1 cellular context compared by ENCODE assay signal in the genomic region with DNA sequence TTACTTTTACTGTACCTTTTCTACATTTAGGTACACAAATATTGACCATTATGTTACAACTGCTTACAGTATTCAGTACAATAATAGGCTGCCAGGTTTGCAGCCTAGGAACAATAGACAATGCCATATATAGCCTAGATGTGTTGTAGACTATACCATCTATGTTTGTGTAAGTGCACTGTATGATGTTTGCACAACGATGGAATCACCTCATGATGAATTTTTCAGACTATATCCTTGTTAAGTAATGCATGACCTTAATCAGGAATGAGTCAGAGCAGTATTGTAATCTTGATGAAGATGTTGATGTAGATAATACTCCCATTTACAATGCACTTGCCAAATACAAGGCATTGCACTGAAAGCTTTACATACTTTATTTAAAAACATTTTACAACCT. TPM values are rescaled to one million over a fixed set of nuclear protein-coding genes. Genes with fewer than 3 reads are reported as not detected.
"Had no signal": no experiment of that assay in that cellular context is flagged by ENCODE, and none has a peak within 500 bp of the region (broad histone marks: within the 10 kb centered on the region; RNA-seq: fewer than 3 reads in every experiment).

No MANE protein-coding gene starts in this region.

RNA-seq across cellular contexts. Expression of a gene that starts 23.6 kb away (rescaled TPM):
- total RNA-seq: kidney epithelial cell had no signal
